In the genomic region with DNA sequence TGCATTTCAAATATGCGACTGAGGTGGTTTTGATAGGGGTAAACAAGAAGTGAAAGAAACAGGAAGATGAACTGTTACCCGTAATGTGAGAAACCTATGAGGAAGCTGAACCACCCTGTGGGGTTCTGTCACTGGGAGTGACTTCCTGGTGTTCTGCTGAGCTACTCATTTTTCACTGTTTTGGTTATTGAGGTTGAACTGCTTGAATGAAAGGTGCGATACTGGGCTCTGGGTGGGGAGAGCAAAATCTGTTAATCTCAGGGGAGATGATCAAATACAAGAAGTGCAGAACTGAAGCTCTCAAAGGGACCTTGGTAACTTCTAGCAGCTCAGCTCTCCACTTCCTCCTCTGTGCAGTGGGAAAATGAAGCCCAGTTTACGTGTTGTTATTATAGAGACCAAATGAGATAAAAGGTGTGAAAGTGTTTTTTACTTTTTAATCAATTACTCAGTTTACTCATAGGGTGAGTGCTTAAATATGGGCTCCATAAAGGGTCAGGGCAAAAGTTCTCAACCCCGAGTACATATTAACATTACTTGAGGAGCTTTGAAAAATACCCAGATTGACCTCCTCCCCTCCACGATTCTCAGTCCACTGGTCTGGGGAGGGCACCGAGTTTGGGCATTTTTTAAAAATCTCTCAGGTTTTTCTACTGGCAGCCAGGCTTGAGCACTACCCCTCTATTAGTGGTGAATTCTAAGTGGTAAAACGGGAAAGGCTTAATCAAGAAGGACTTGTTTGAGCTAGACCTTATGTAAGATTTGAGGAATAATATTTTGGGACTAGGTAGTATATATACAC, we compare ENCODE assay signal across 8 cellular contexts.
A peak's percentile ranks its signal among the peaks of the same experiment; 100 is the strongest.
DNase-seq lines count a peak whose midpoint lies in the region; ATAC-seq and TF ChIP-seq lines count a peak whose summit lies in the region.

No MANE protein-coding gene starts in this region.

- H3K4me3 Mint-ChIP-seq in activated T-helper 2 cell treated with anti-CD3 and anti-CD28 coated beads, Interferon-gamma antibody, Interleukin-2, Interleukin-4, amounts not matched to agents 10 μg/mL and 5 μg/mL and 100 μg/mL, durations not matched to agents 14 hours and 24 hours and 36 hours (ENCODE audit: low read depth), result peak overlapping the region; percentile 56
- H3K4me3 Mint-ChIP-seq in mesothelial cell of epicardium, result no peak overlapping the region

- H3K9me3 Mint-ChIP-seq in activated T-helper 2 cell treated with anti-CD3 and anti-CD28 coated beads, Interferon-gamma antibody, Interleukin-2, Interleukin-4, amounts not matched to agents 10 μg/mL and 5 μg/mL and 100 μg/mL, durations not matched to agents 14 hours and 24 hours and 36 hours, result peaks cover 6% of the 10 kb centered on the region
- peaks cover 20% of the 10 kb centered on the region for H3K9me3 Mint-ChIP-seq in mesothelial cell of epicardium

- intact Hi-C loops in activated T-helper 2 cell treated with anti-CD3 and anti-CD28 coated beads, Interferon-gamma antibody, Interleukin-2, Interleukin-4, amounts not matched to agents 10 μg/mL and 5 μg/mL and 100 μg/mL, durations not matched to agents 14 hours and 24 hours and 36 hours (cut with micrococcal nuclease), result loop anchor here (1.0 to 5.0 kb wide), 8 partner anchors 50 to 341 kb away; a partner anchor contains a TSS

- DNase-seq in NOMO-1 (lab: John Stamatoyannopoulos, UW; ENCODE audit: unreplicated experiment in 2 of 2) (peak; percentile 68 to 91), mucosa of gallbladder (ENCODE audit: low spot score) (peak; percentile 37), NCI-H1092 treated with DMSO at 0.1 percent for 48 hours (lab: John Stamatoyannopoulos, UW) (no peak), mesothelial cell of epicardium (ENCODE audit: low spot score in 2 of 2, unreplicated experiment in 2 of 2) (no peak), HCEC 1CT (no peak)
- peak; percentile 74 for DNase-seq in activated T-helper 2 cell treated with anti-CD3 and anti-CD28 coated beads, Interferon-gamma antibody, Interleukin-2, Interleukin-4, amounts not matched to agents 10 μg/mL and 5 μg/mL and 100 μg/mL, durations not matched to agents 14 hours and 24 hours and 36 hours (ENCODE audit: low spot score)

- peaks cover 13% of the 10 kb centered on the region for H3K27me3 Mint-ChIP-seq in activated T-helper 2 cell treated with anti-CD3 and anti-CD28 coated beads, Interferon-gamma antibody, Interleukin-2, Interleukin-4, amounts not matched to agents 10 μg/mL and 5 μg/mL and 100 μg/mL, durations not matched to agents 14 hours and 24 hours and 36 hours (ENCODE audit: low read depth)
- H3K27me3 Mint-ChIP-seq in mesothelial cell of epicardium (ENCODE audit: low read depth), result no peaks in the 10 kb centered on the region

- peaks cover 15% of the 10 kb centered on the region for H3K36me3 Mint-ChIP-seq in activated T-helper 2 cell treated with anti-CD3 and anti-CD28 coated beads, Interferon-gamma antibody, Interleukin-2, Interleukin-4, amounts not matched to agents 10 μg/mL and 5 μg/mL and 100 μg/mL, durations not matched to agents 14 hours and 24 hours and 36 hours (ENCODE audit: low read depth)
- no peaks in the 10 kb centered on the region for H3K36me3 Mint-ChIP-seq in mesothelial cell of epicardium

- peak overlapping the region; percentile 84 for H3K27ac Mint-ChIP-seq in activated T-helper 2 cell treated with anti-CD3 and anti-CD28 coated beads, Interferon-gamma antibody, Interleukin-2, Interleukin-4, amounts not matched to agents 10 μg/mL and 5 μg/mL and 100 μg/mL, durations not matched to agents 14 hours and 24 hours and 36 hours
- H3K27ac Mint-ChIP-seq in mesothelial cell of epicardium, result no peak overlapping the region

- no peak for TF ChIP-seq CTCF in mesothelial cell of epicardium (IDR thresholded peaks at IDR 0.05; ENCODE audit: unreplicated experiment)

- peaks cover 64% of the 10 kb centered on the region for H3K4me1 Mint-ChIP-seq in activated T-helper 2 cell treated with anti-CD3 and anti-CD28 coated beads, Interferon-gamma antibody, Interleukin-2, Interleukin-4, amounts not matched to agents 10 μg/mL and 5 μg/mL and 100 μg/mL, durations not matched to agents 14 hours and 24 hours and 36 hours (ENCODE audit: low read depth)
- H3K4me1 Mint-ChIP-seq in mesothelial cell of epicardium, result peaks cover 5% of the 10 kb centered on the region

- peak; percentile 83 for ATAC-seq in GM18861 (IDR thresholded peaks at IDR 0.05; ENCODE audit: unreplicated experiment)
- ATAC-seq in HG02798 (IDR thresholded peaks at IDR 0.05; ENCODE audit: poor library complexity, unreplicated experiment), result peak; percentile 91

Comparison
In these comparisons a context has a peak if more than half of its experiments do, and no peak if none do; other contexts are left out.
1. DNase-seq: peak in NOMO-1 (2 of 2), activated T-helper 2 cell treated with anti-CD3 and anti-CD28 coated beads, Interferon-gamma antibody, Interleukin-2, Interleukin-4, amounts not matched to agents 10 μg/mL and 5 μg/mL and 100 μg/mL, durations not matched to agents 14 hours and 24 hours and 36 hours (single experiment) and mucosa of gallbladder (single experiment); none in NCI-H1092 treated with DMSO at 0.1 percent for 48 hours (single experiment), mesothelial cell of epicardium (0 of 2) and HCEC 1CT (single experiment).